10 cellular contexts compared by ENCODE assay signal in the genomic region with DNA sequence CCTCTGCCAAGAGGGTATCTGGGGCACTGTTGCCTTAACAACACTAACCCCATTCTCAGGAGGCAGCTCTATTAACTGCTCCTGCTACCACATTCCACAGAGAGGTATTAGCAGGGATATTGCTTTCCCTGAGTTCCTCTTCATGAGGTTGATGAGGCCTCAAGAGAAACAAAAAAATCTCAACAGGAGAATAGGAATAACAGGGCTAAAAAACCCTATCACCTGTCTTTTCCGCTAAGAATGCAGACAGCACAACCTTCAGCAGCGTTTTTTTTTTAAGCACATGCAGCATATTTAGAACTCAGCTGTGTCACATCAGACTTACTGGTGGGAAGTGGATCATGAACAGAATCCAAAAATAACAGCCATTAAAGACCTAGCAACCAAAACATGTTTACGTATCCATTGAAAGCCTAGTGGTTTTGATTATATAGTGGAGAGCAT. TPM values are rescaled to one million over a fixed set of nuclear protein-coding genes. Genes with fewer than 3 reads are reported as not detected.
DNase-seq lines count a peak whose midpoint lies in the region; ATAC-seq and TF ChIP-seq lines count a peak whose summit lies in the region.
"Had no signal": no experiment of that assay in that cellular context is flagged by ENCODE, and none has a peak within 500 bp of the region (broad histone marks: within the 10 kb centered on the region; RNA-seq: fewer than 3 reads in every experiment).

No MANE protein-coding gene starts in this region.

- H3K4ac ChIP-seq in mesenchymal stem cell (ENCODE audit: low read depth in 1 of 2, low read length in 2 of 2), result no peak overlapping the region

- H2BK15ac ChIP-seq in mesenchymal stem cell (ENCODE audit: low read depth, poor library complexity, severe bottlenecking), result no peak overlapping the region

- no TSS peak for BruUV-seq in mammary epithelial cell (replicated peaks; lab: Mats Ljungman, UMichigan)

- H3K23ac ChIP-seq in mesenchymal stem cell (ENCODE audit: low read length in 2 of 2), result no peak overlapping the region

- no peak overlapping the region for H3K27ac Mint-ChIP-seq in activated T-helper 2 cell treated with anti-CD3 and anti-CD28 coated beads, Interferon-gamma antibody, Interleukin-2, Interleukin-4, amounts not matched to agents 10 μg/mL and 5 μg/mL and 100 μg/mL, durations not matched to agents 14 hours and 24 hours and 36 hours

- H2AFZ ChIP-seq in mammary epithelial cell (ENCODE audit: low read depth, low read length) (no peak overlapping the region), mesenchymal stem cell (ENCODE audit: low read depth, low read length) (no peak overlapping the region)
- H2AFZ ChIP-seq: parathyroid adenoma had no signal

- H3K4me1 ChIP-seq in breast epithelium (peaks cover 1 to 4% of the 10 kb centered on the region in 2 donors), mammary epithelial cell (ENCODE audit: insufficient read depth, low read length) (no peaks in the 10 kb centered on the region), mesenchymal stem cell (ENCODE audit: control insufficient read depth, insufficient read depth, low read depth, low read length) (no peaks in the 10 kb centered on the region)

- no peak overlapping the region for H3K4me3 Mint-ChIP-seq in activated T-helper 2 cell treated with anti-CD3 and anti-CD28 coated beads, Interferon-gamma antibody, Interleukin-2, Interleukin-4, amounts not matched to agents 10 μg/mL and 5 μg/mL and 100 μg/mL, durations not matched to agents 14 hours and 24 hours and 36 hours (ENCODE audit: low read depth)

- H3K9me3 ChIP-seq in breast epithelium (no peaks in the 10 kb centered on the region), mammary epithelial cell (replicated peaks; ENCODE audit: insufficient read depth, low read length) (no peaks in the 10 kb centered on the region), mesenchymal stem cell (ENCODE audit: control insufficient read depth, low read length) (no peaks in the 10 kb centered on the region)

- H3K4me3 ChIP-seq in breast epithelium (no peak overlapping the region), mammary epithelial cell (replicated peaks in 1 of 3; ENCODE audit: insufficient read depth in 1 of 3, low read depth in 2 of 3, low read length in 3 of 3) (no peak overlapping the region), dorsolateral prefrontal cortex (peak overlapping the region in 2 of 59 donors; percentile 2 to 14), mesenchymal stem cell (ENCODE audit: insufficient read depth in 1 of 2, low read depth in 1 of 2, low read length in 2 of 2) (no peak overlapping the region)
- H3K4me3 ChIP-seq: BLaER1 treated with 17β-estradiol and CSF1 and Interleukin-3, amounts not matched to agents 10 nM and 100 nM had no signal

- TF ChIP-seq POLR2A in breast epithelium (IDR thresholded peaks at IDR 0.05), result no peak

- H3K4me2 ChIP-seq in mammary epithelial cell (ENCODE audit: insufficient read depth, low read depth, low read length) (no peak overlapping the region), mesenchymal stem cell (ENCODE audit: low read length, poor library complexity, severe bottlenecking) (no peak overlapping the region)

- H4K20me1 ChIP-seq in mammary epithelial cell (ENCODE audit: insufficient read depth, low read length), result no peaks in the 10 kb centered on the region

- peaks cover 5% of the 10 kb centered on the region for H3K4me1 Mint-ChIP-seq in activated T-helper 2 cell treated with anti-CD3 and anti-CD28 coated beads, Interferon-gamma antibody, Interleukin-2, Interleukin-4, amounts not matched to agents 10 μg/mL and 5 μg/mL and 100 μg/mL, durations not matched to agents 14 hours and 24 hours and 36 hours (ENCODE audit: low read depth)

- no peak overlapping the region for H2BK5ac ChIP-seq in mesenchymal stem cell (ENCODE audit: low read depth, low read length, poor library complexity, severe bottlenecking)

- H2AK5ac ChIP-seq in mesenchymal stem cell (ENCODE audit: low read length, severe bottlenecking), result no peak overlapping the region

- in situ Hi-C loops in mammary epithelial cell (cut with MboI; ENCODE audit: low sequenced_read_pairs in 2 of 2), result no loop called here

- WGBS in mammary epithelial cell (ENCODE audit: low coverage, missing lambda C conversion rate), result 72% methylated on average over 3 of the region's 3 CpGs
- WGBS in mesenchymal stem cell, result 70% methylated on average over 2 of the region's 3 CpGs

- H3K36me3 ChIP-seq in breast epithelium (no peaks in the 10 kb centered on the region), mammary epithelial cell (ENCODE audit: insufficient read depth, low read length) (peaks cover 3% of the 10 kb centered on the region), mesenchymal stem cell (ENCODE audit: control insufficient read depth in 1 of 2, insufficient read depth in 2 of 2, low read depth in 1 of 2, low read length in 2 of 2) (peaks cover 0 to 24% of the 10 kb centered on the region in 2 experiments)

- no peak overlapping the region for H4K91ac ChIP-seq in mesenchymal stem cell (ENCODE audit: low read length)

- no peak overlapping the region for H2BK120ac ChIP-seq in mesenchymal stem cell (ENCODE audit: low read depth, low read length)

- H3K79me2 ChIP-seq in mammary epithelial cell (ENCODE audit: insufficient read depth, low read length), result peaks cover 13% of the 10 kb centered on the region

- H3K27ac ChIP-seq in breast epithelium (peak overlapping the region; percentile 33 to 37), mammary epithelial cell (ENCODE audit: insufficient read depth, low read depth, low read length) (no peak overlapping the region), dorsolateral prefrontal cortex (peak overlapping the region in 57 of 59 donors; percentile 4 to 98 (median 90)), mesenchymal stem cell (ENCODE audit: low read length, poor library complexity, severe bottlenecking) (no peak overlapping the region)
- H3K27ac ChIP-seq: BLaER1 treated with 17β-estradiol and CSF1 and Interleukin-3, amounts not matched to agents 10 nM and 100 nM; parathyroid adenoma had no signal

- H3K14ac ChIP-seq in mesenchymal stem cell (ENCODE audit: low read length in 2 of 2), result no peak overlapping the region

- no peak overlapping the region for H3K9ac ChIP-seq in mammary epithelial cell (ENCODE audit: insufficient read depth, low read length)
- peak overlapping the region; percentile 53 for H3K9ac ChIP-seq in mesenchymal stem cell (ENCODE audit: low read length)
- H3K9ac ChIP-seq: BLaER1 treated with 17β-estradiol and CSF1 and Interleukin-3, amounts not matched to agents 10 nM and 100 nM; parathyroid adenoma had no signal

- H3K9me3 Mint-ChIP-seq in activated T-helper 2 cell treated with anti-CD3 and anti-CD28 coated beads, Interferon-gamma antibody, Interleukin-2, Interleukin-4, amounts not matched to agents 10 μg/mL and 5 μg/mL and 100 μg/mL, durations not matched to agents 14 hours and 24 hours and 36 hours, result no peaks in the 10 kb centered on the region

- H3K79me1 ChIP-seq in mesenchymal stem cell (replicated peaks; ENCODE audit: low read length, poor library complexity, severe bottlenecking), result peaks cover 19% of the 10 kb centered on the region

- intact Hi-C loops in breast epithelium (cut with DNase I; ENCODE audit: low total_unique reads) (no loop called here), mammary epithelial cell (cut with micrococcal nuclease) (no loop called here), dorsolateral prefrontal cortex (cut with DNase I) (loop anchor here in 1 of 2 donors (5.0 kb wide), 1 partner anchor 55 kb away; no protein-coding TSS in a partner anchor)
- intact Hi-C loops in activated T-helper 2 cell treated with anti-CD3 and anti-CD28 coated beads, Interferon-gamma antibody, Interleukin-2, Interleukin-4, amounts not matched to agents 10 μg/mL and 5 μg/mL and 100 μg/mL, durations not matched to agents 14 hours and 24 hours and 36 hours (cut with micrococcal nuclease), result no loop called here

- dilution Hi-C loops in mammary epithelial cell (cut with HindIII; ENCODE audit: low sequenced_read_pairs), result no loop called here

- no peaks in the 10 kb centered on the region for H3K27me3 Mint-ChIP-seq in activated T-helper 2 cell treated with anti-CD3 and anti-CD28 coated beads, Interferon-gamma antibody, Interleukin-2, Interleukin-4, amounts not matched to agents 10 μg/mL and 5 μg/mL and 100 μg/mL, durations not matched to agents 14 hours and 24 hours and 36 hours (ENCODE audit: low read depth)

- TF ChIP-seq CTCF in breast epithelium (IDR thresholded peaks at IDR 0.05) (no peak), mammary epithelial cell (conservative IDR thresholded peaks at IDR 0.05 in 1 of 2, IDR thresholded peaks at IDR 0.05 in 1 of 2; ENCODE audit: extremely low read depth in 1 of 2, insufficient read depth in 1 of 2, low read depth in 1 of 2, low read length in 2 of 2) (no peak), dorsolateral prefrontal cortex (IDR thresholded peaks at IDR 0.05 in 54 of 56, conservative IDR thresholded peaks at IDR 0.05 in 2 of 56; ENCODE audit: low read depth in 1 of 56, partially characterized antibody in 56 of 56) (no peak)

- no peak for ATAC-seq in HG03520 (IDR thresholded peaks at IDR 0.05; ENCODE audit: unreplicated experiment)
- no peak for ATAC-seq in HG03095 (IDR thresholded peaks at IDR 0.05; ENCODE audit: unreplicated experiment)

- H3K27me3 ChIP-seq in breast epithelium (no peaks in the 10 kb centered on the region), mammary epithelial cell (ENCODE audit: insufficient read depth, low read length) (no peaks in the 10 kb centered on the region), dorsolateral prefrontal cortex (no peaks in the 10 kb centered on the region), mesenchymal stem cell (ENCODE audit: control insufficient read depth in 1 of 2, insufficient read depth in 1 of 2, low read length in 2 of 2) (no peaks in the 10 kb centered on the region)
- H3K27me3 ChIP-seq: BLaER1 treated with 17β-estradiol and CSF1 and Interleukin-3, amounts not matched to agents 10 nM and 100 nM had no signal

- no peak overlapping the region for H4K8ac ChIP-seq in mesenchymal stem cell (ENCODE audit: low read length)

- H2BK12ac ChIP-seq in mesenchymal stem cell (ENCODE audit: low read length in 2 of 2), result no peak overlapping the region

- DNase-seq in breast epithelium (ENCODE audit: low spot score in 2 of 2), result no peak
- DNase-seq in mammary epithelial cell, result no peak
- no peak for DNase-seq in dorsolateral prefrontal cortex
- DNase-seq in mesenchymal stem cell, result peak; percentile 68
- DNase-seq in activated T-helper 2 cell treated with anti-CD3 and anti-CD28 coated beads, Interferon-gamma antibody, Interleukin-2, Interleukin-4, amounts not matched to agents 10 μg/mL and 5 μg/mL and 100 μg/mL, durations not matched to agents 14 hours and 24 hours and 36 hours (ENCODE audit: low spot score), result no peak
- DNase-seq in SHP77 (lab: John Stamatoyannopoulos, UW), result no peak

- peaks cover 24% of the 10 kb centered on the region for H3K36me3 Mint-ChIP-seq in activated T-helper 2 cell treated with anti-CD3 and anti-CD28 coated beads, Interferon-gamma antibody, Interleukin-2, Interleukin-4, amounts not matched to agents 10 μg/mL and 5 μg/mL and 100 μg/mL, durations not matched to agents 14 hours and 24 hours and 36 hours (ENCODE audit: low read depth)

- CTCF ChIA-PET in mammary epithelial cell (lab: Charles Lee; ENCODE audit: low non-redundant PET), result no interaction called here

- H3K18ac ChIP-seq in mesenchymal stem cell (ENCODE audit: low read depth in 1 of 2, low read length in 2 of 2), result no peak overlapping the region

RNA-seq across cellular contexts. Expression of gene ATF7, which starts 29.2 kb away (rescaled TPM):
- total RNA-seq in breast epithelium, result 10 to 100 TPM; 31.4 to 34.1 (median 33.4) TPM
- 10 to 100 TPM; 11.2 to 26.5 TPM for total RNA-seq in mammary epithelial cell
- 16.4 TPM for polyA plus RNA-seq in mammary epithelial cell
- polyA minus RNA-seq in mammary epithelial cell, result 68.1 TPM
- total RNA-seq in dorsolateral prefrontal cortex, result 10 to 100 TPM; 24.9 to 81.0 (median 39.7) TPM
- polyA plus RNA-seq in mesenchymal stem cell (2013, experiment 1 of 2), result 24.9 TPM
- 24.6 TPM for polyA plus RNA-seq in mesenchymal stem cell (2013, experiment 2 of 2)
- 28.0 and 32.0 TPM in 2 replicates for total RNA-seq in activated T-helper 2 cell treated with anti-CD3 and anti-CD28 coated beads, Interferon-gamma antibody, Interleukin-2, Interleukin-4, amounts not matched to agents 10 μg/mL and 5 μg/mL and 100 μg/mL, durations not matched to agents 14 hours and 24 hours and 36 hours

Comparison
In these comparisons a context has a peak if more than half of its experiments do, and no peak if none do; other contexts are left out.
1. H3K27ac ChIP-seq: peak in breast epithelium (2 of 2) and dorsolateral prefrontal cortex (57 of 59); none in mammary epithelial cell (single experiment) and mesenchymal stem cell (single experiment).